Comparison of ENCODE assay signal across 6 cellular contexts in the genomic region with DNA sequence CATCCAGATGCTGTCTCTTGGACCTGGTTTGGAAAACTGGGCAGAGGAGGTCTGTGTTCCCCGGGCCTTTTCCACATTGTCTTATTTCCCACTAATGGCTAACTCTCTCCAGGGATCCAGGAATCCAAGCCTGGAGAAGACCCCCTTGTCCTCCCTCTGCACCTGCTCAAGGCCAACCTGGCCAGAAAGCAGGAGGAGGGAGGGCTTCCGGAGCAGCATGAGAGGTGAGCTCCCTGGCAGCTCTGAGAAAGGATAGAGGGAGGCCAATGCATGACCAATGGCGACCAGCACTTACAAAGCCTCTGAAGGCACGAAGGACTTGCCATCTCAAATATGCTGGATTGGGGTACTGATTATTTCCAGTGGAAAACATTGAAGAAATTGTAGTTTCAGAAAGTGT.
"Had no signal": no experiment of that assay in that cellular context is flagged by ENCODE, and none has a peak within 500 bp of the region (broad histone marks: within the 10 kb centered on the region; RNA-seq: fewer than 3 reads in every experiment).

No MANE protein-coding gene starts in this region.

- H3K27ac Mint-ChIP-seq: IgD-negative memory B cell had no signal

- H3K4me3 Mint-ChIP-seq: IgD-negative memory B cell had no signal

- DNase-seq: IMR-90, KBM-7 had no signal

- H3K27ac ChIP-seq: HL-60 had no signal

- H3K36me3 Mint-ChIP-seq: IgD-negative memory B cell had no signal

- H3K4me1 Mint-ChIP-seq: IgD-negative memory B cell had no signal

- ATAC-seq: HepG2, K562 had no signal

- H3K4me3 ChIP-seq: K562 had no signal
